26 cellular contexts compared by ENCODE assay signal in genomic region chr10:115555887-115556402, GRCh38.
"Had no signal": no experiment of that assay in that cellular context is flagged by ENCODE, and none has a peak within 500 bp of the region (broad histone marks: within the 10 kb centered on the region; RNA-seq: fewer than 3 reads in every experiment).

No MANE protein-coding gene starts in this region.

- DNase-seq: dermis blood vessel endothelial cell; dorsolateral prefrontal cortex; effector CD4-positive, alpha-beta T cell; effector memory CD4-positive, alpha-beta T cell; foreskin keratinocyte; heart left ventricle; hypothalamus; immature natural killer cell; islet precursor cell; kidney; kidney glomerular epithelial cell; left colon; left ventricle myocardium superior; lower lobe of right lung; mesenchymal stem cell; mucosa of descending colon; naive B cell had no signal

- H3K4me3 Mint-ChIP-seq: immature natural killer cell, mesothelial cell of epicardium, naive B cell had no signal

- ATAC-seq: foreskin keratinocyte, gastroesophageal sphincter, heart left ventricle, left colon, left lobe of liver, left ventricle myocardium superior, mucosa of descending colon had no signal

- H3K4me1 Mint-ChIP-seq: immature natural killer cell, mesothelial cell of epicardium, naive B cell had no signal

- H3K9me3 ChIP-seq: esophagus muscularis mucosa, gastroesophageal sphincter, heart left ventricle, lower lobe of right lung, mucosa of descending colon had no signal

- H3K27ac Mint-ChIP-seq: immature natural killer cell, mesothelial cell of epicardium, naive B cell had no signal

- H3K4me2 ChIP-seq: hepatocyte had no signal

- H3K27me3 ChIP-seq: dorsolateral prefrontal cortex, esophagus muscularis mucosa, foreskin keratinocyte, gastroesophageal sphincter, heart left ventricle, hepatocyte had no signal

- FAIRE-seq: colon, endothelial cell of umbilical vein, frontal cortex, kidney had no signal

- H3K4me3 ChIP-seq: coronary artery, dorsolateral prefrontal cortex, esophagus muscularis mucosa, gastroesophageal sphincter, heart left ventricle, hepatocyte, lower lobe of right lung, mucosa of descending colon had no signal

- H3K27me3 Mint-ChIP-seq: naive B cell had no signal

- H3K36me3 ChIP-seq: esophagus muscularis mucosa, gastroesophageal sphincter, heart left ventricle, lower lobe of right lung had no signal

- H3K36me3 Mint-ChIP-seq: mesothelial cell of epicardium, naive B cell had no signal

- H3K27ac ChIP-seq: coronary artery, dorsolateral prefrontal cortex, esophagus muscularis mucosa, foreskin keratinocyte, gastroesophageal sphincter, heart left ventricle, hepatocyte, lower lobe of right lung had no signal

- H2AFZ ChIP-seq: hepatocyte had no signal

- H3K4me1 ChIP-seq: esophagus muscularis mucosa, foreskin keratinocyte, gastroesophageal sphincter, heart left ventricle, lower lobe of right lung had no signal
